ENCODE assay signal across 1 cellular context in genomic region chr12:6360080-6360571, GRCh38.
TF ChIP-seq lines count a peak whose summit lies in the region.

No MANE protein-coding gene starts in this region.

TF ChIP-seq in HepG2, 621 proteins besides CTCF, POLR2A, EP300 and RAD21:
- TF ChIP-seq PRPF4 (IDR thresholded peaks at IDR 0.05; ENCODE audit: low read depth, low read length, poor library complexity, severe bottlenecking) (no peak), ZEB1 (IDR thresholded peaks at IDR 0.05; ENCODE audit: insufficient replicate concordance, low read depth) (peak; percentile 73), ZNF549 (CRISPR knock-in tag; IDR thresholded peaks at IDR 0.05) (no peak), NR2F6 (IDR thresholded peaks at IDR 0.05) (peak; percentile 35; the same call in 1 of the 2 replicates), NR2F6 (CRISPR knock-in tag; IDR thresholded peaks at IDR 0.05) (no peak), ZSCAN30 (CRISPR knock-in tag; IDR thresholded peaks at IDR 0.05) (no peak), SMARCE1 (IDR thresholded peaks at IDR 0.05; ENCODE audit: borderline replicate concordance) (no peak), HNF4A (CRISPR knock-in tag; IDR thresholded peaks at IDR 0.05) (peak; percentile 74), CREM (IDR thresholded peaks at IDR 0.05) (peak; percentile 22; the same call in 1 of the 2 replicates), CREM (CRISPR knock-in tag; IDR thresholded peaks at IDR 0.05) (no peak), CEBPG (CRISPR knock-in tag; IDR thresholded peaks at IDR 0.05) (no peak), ZNF207 (IDR thresholded peaks at IDR 0.05; ENCODE audit: borderline replicate concordance) (0 out of 2 replicates have a peak, but pooled peaks have one; percentile 44), LCORL (IDR thresholded peaks at IDR 0.05) (no peak), LCORL (CRISPR knock-in tag; IDR thresholded peaks at IDR 0.05) (peak; percentile 27; the same call in 1 of the 2 replicates), ZNF350 (CRISPR knock-in tag; IDR thresholded peaks at IDR 0.05; ENCODE audit: borderline replicate concordance, low read depth) (0 out of 2 replicates have a peak, but pooled peaks have one; percentile 27), FOSL2 (CRISPR knock-in tag; IDR thresholded peaks at IDR 0.05) (0 out of 2 replicates have a peak, but pooled peaks have one; percentile 6), TAF15 (IDR thresholded peaks at IDR 0.05; ENCODE audit: low read depth, low read length, poor library complexity, severe bottlenecking) (no peak), ZNF687 (CRISPR knock-in tag; IDR thresholded peaks at IDR 0.05) (peak; percentile 32; the same call in 1 of the 2 replicates), HOXA9 (CRISPR knock-in tag; IDR thresholded peaks at IDR 0.05; ENCODE audit: borderline replicate concordance) (no peak), ARNT2 (CRISPR knock-in tag; IDR thresholded peaks at IDR 0.05; ENCODE audit: low read depth) (no peak), ZNF275 (CRISPR knock-in tag; IDR thresholded peaks at IDR 0.05; ENCODE audit: borderline replicate concordance) (no peak), ZNF790 (CRISPR knock-in tag; IDR thresholded peaks at IDR 0.05; ENCODE audit: borderline replicate concordance) (no peak), TOE1 (CRISPR knock-in tag; IDR thresholded peaks at IDR 0.05) (no peak), NCOR1 (IDR thresholded peaks at IDR 0.05; ENCODE audit: borderline replicate concordance, low read length) (peak; percentile 32; the same call in 1 of the 2 replicates), AKAP8 (CRISPR knock-in tag; IDR thresholded peaks at IDR 0.05) (no peak), CREB1 (IDR thresholded peaks at IDR 0.05) (no peak; the same call in 1 of the 2 replicates), CREB1 (CRISPR knock-in tag; IDR thresholded peaks at IDR 0.05) (peak; percentile 1; the same call in 1 of the 2 replicates), ZNF101 (CRISPR knock-in tag; IDR thresholded peaks at IDR 0.05; ENCODE audit: borderline replicate concordance, low read depth) (no peak), NPAS2 (CRISPR knock-in tag; IDR thresholded peaks at IDR 0.05; ENCODE audit: borderline replicate concordance) (no peak), HNRNPL (IDR thresholded peaks at IDR 0.05; ENCODE audit: low read depth, low read length) (peak; percentile 81; the same call in 1 of the 2 replicates), HOXA5 (CRISPR knock-in tag; IDR thresholded peaks at IDR 0.05) (no peak), PAXIP1 (CRISPR knock-in tag; conservative IDR thresholded peaks at IDR 0.05) (peak; percentile 27; the same call in 1 of the 2 replicates), HIC2 (CRISPR knock-in tag; IDR thresholded peaks at IDR 0.05; ENCODE audit: low read depth) (peak; percentile 96), ZNF383 (CRISPR knock-in tag; IDR thresholded peaks at IDR 0.05; ENCODE audit: borderline replicate concordance) (no peak)
